Comparison of ENCODE assay signal across 1 cellular context in genomic region chr6:85641522-85641915, GRCh38.
TF ChIP-seq lines count a peak whose summit lies in the region.

No MANE protein-coding gene starts in this region.

TF ChIP-seq in GM12878, 131 proteins besides CTCF, POLR2A, EP300 and RAD21 (continued from another document):
- TF ChIP-seq ZNF592 (IDR thresholded peaks at IDR 0.05): no peak
- TF ChIP-seq ATF7 (IDR thresholded peaks at IDR 0.05; ENCODE audit: low read depth): no peak
- no peak for TF ChIP-seq RAD51 (IDR thresholded peaks at IDR 0.05)
- no peak for TF ChIP-seq HCFC1 (IDR thresholded peaks at IDR 0.05; ENCODE audit: low read length)
- TF ChIP-seq STAT3 (IDR thresholded peaks at IDR 0.05; ENCODE audit: low read depth, low read length): no peak
- no peak for TF ChIP-seq SREBF2 (IDR thresholded peaks at IDR 0.05; ENCODE audit: low read length)
